Comparison of ENCODE assay signal across 10 cellular contexts in the genomic region with DNA sequence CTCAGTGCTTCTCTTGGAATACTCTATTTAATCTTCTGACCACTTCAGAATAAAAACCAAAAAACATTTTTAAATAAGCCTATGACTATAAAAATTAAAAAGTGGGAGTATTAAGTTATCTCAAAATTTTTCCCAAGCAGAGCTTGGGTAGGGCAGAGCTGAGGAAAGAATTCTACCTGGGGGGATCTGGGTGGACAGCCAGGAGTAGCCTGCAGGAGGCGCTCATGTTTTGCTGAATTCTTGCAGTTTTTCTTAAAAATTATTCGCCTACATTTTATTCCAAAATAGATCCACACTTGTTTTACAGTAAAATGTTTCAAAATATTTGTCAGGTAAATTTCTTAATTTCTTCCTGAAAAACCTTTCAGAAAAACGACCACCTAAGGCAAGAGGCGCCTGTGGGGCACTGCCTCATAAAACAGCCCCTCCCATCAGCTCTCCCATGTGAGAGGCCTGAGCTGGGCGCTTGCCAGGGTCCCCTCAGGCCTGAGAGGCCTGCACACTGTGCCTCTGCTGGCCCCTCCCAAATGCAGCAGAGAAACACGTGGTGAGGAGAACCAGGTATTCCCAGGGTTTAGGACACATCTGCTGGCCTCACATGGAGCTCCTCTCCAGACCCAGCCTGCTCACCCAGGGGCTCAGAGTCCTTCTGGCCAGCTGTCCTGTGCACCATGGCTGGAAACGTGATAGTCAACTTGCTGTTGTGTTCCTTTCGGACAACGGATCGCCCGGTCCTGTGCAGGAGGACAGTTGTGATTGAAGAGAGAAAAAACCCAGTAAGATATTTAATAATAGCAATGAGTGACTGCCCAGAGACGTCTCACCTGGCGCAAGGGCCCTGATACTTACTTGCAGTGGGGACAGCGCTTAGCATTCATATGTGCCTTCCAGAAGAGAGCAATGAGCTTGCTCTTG. TPM values are rescaled to one million over a fixed set of nuclear protein-coding genes. Genes with fewer than 3 reads are reported as not detected.
DNase-seq lines count a peak whose midpoint lies in the region; ATAC-seq and TF ChIP-seq lines count a peak whose summit lies in the region.
"Had no signal": no experiment of that assay in that cellular context is flagged by ENCODE, and none has a peak within 500 bp of the region (broad histone marks: within the 10 kb centered on the region; RNA-seq: fewer than 3 reads in every experiment).

No MANE protein-coding gene starts in this region.

- H3K36me3 Mint-ChIP-seq in neural crest cell (ENCODE audit: low read depth), result peaks cover 2% of the 10 kb centered on the region
- peaks cover 25% of the 10 kb centered on the region for H3K36me3 Mint-ChIP-seq in activated CD4-positive, alpha-beta T cell treated with anti-CD3 and anti-CD28 coated beads, Interleukin-2, amount 10 ng/mL, durations not matched to agents 7 days and 5 days (ENCODE audit: low read depth)

- H3K27me3 Mint-ChIP-seq in neural crest cell (ENCODE audit: low read depth), result no peaks in the 10 kb centered on the region
- H3K27me3 Mint-ChIP-seq in activated CD4-positive, alpha-beta T cell treated with anti-CD3 and anti-CD28 coated beads, Interleukin-2, amount 10 ng/mL, durations not matched to agents 7 days and 5 days, result no peaks in the 10 kb centered on the region
- H3K27me3 Mint-ChIP-seq: IgD-negative memory B cell had no signal

- peak; percentile 47 for TF ChIP-seq CTCF in cardiac fibroblast (IDR thresholded peaks at IDR 0.05; ENCODE audit: low read depth, low read length)
- TF ChIP-seq CTCF in neural crest cell (conservative IDR thresholded peaks at IDR 0.05), result peak; percentile 60

- CTCF ChIA-PET in HEK293T (lab: Yijun Ruan, JAX), result interaction anchor here (0.5 to 0.6 kb wide), 2 partner anchors 21 to 1340 kb away, joined by 3 read pairs; no protein-coding TSS in a partner anchor
- CTCF ChIA-PET in activated CD4-positive, alpha-beta T cell treated with anti-CD3 and anti-CD28 coated beads, Interleukin-2, amount 10 ng/mL, durations not matched to agents 7 days and 5 days (lab: Charles Lee), result interaction anchor here (0.7 to 4.3 kb wide), 10 partner anchors 9 to 261 kb away, joined by 3 to 24 read pairs (median 3); no protein-coding TSS in a partner anchor

- no peaks in the 10 kb centered on the region for H3K9me3 Mint-ChIP-seq in neural crest cell
- no peaks in the 10 kb centered on the region for H3K9me3 Mint-ChIP-seq in activated CD4-positive, alpha-beta T cell treated with anti-CD3 and anti-CD28 coated beads, Interleukin-2, amount 10 ng/mL, durations not matched to agents 7 days and 5 days
- H3K9me3 Mint-ChIP-seq: IgD-negative memory B cell had no signal

- no peak overlapping the region for H3K4me3 Mint-ChIP-seq in neural crest cell
- no peak overlapping the region for H3K4me3 Mint-ChIP-seq in activated CD4-positive, alpha-beta T cell treated with anti-CD3 and anti-CD28 coated beads, Interleukin-2, amount 10 ng/mL, durations not matched to agents 7 days and 5 days
- H3K4me3 Mint-ChIP-seq: IgD-negative memory B cell had no signal

- ATAC-seq in GM21717 (IDR thresholded peaks at IDR 0.05; ENCODE audit: unreplicated experiment), result no peak

- POLR2A ChIA-PET in HEK293T (lab: Yijun Ruan, JAX), result interaction anchor here (2.1 kb wide), 1 partner anchor 18 kb away, joined by 6 read pairs; the partner anchor contains the start of genes POLR1A and PTCD3
- POLR2A ChIA-PET in activated CD4-positive, alpha-beta T cell treated with anti-CD3 and anti-CD28 coated beads, Interleukin-2, amount 10 ng/mL, durations not matched to agents 7 days and 5 days (lab: Charles Lee), result no interaction called here

- DNase-seq in DMS53 (lab: John Stamatoyannopoulos, UW) (peak; percentile 22), DMS53 treated with DMSO at 0.1 percent for 48 hours (lab: John Stamatoyannopoulos, UW; ENCODE audit: unreplicated experiment) (no peak), HEK293T (ENCODE audit: extremely low spot score) (peak; percentile 29), cardiac fibroblast (ENCODE audit: low read depth in 2 of 2) (no peak), neural crest cell (ENCODE audit: low read depth, low spot score) (no peak), cerebellar cortex (ENCODE audit: low spot score) (no peak)
- no peak for DNase-seq in activated CD4-positive, alpha-beta T cell treated with anti-CD3 and anti-CD28 coated beads, Interleukin-2, amount 10 ng/mL, durations not matched to agents 7 days and 5 days

- H3K27ac Mint-ChIP-seq in neural crest cell (ENCODE audit: unreplicated experiment), result peak overlapping the region; percentile 27
- H3K27ac Mint-ChIP-seq in activated CD4-positive, alpha-beta T cell treated with anti-CD3 and anti-CD28 coated beads, Interleukin-2, amount 10 ng/mL, durations not matched to agents 7 days and 5 days, result no peak overlapping the region
- H3K27ac Mint-ChIP-seq: IgD-negative memory B cell had no signal

- H3K4me3 ChIP-seq in cardiac fibroblast (replicated peaks in 1 of 2; ENCODE audit: low read depth in 2 of 2, low read length in 2 of 2), result no peak overlapping the region
- H3K4me3 ChIP-seq: SJSA1 had no signal

- H3K4me1 Mint-ChIP-seq in neural crest cell, result no peaks in the 10 kb centered on the region
- H3K4me1 Mint-ChIP-seq in activated CD4-positive, alpha-beta T cell treated with anti-CD3 and anti-CD28 coated beads, Interleukin-2, amount 10 ng/mL, durations not matched to agents 7 days and 5 days, result no peaks in the 10 kb centered on the region
- H3K4me1 Mint-ChIP-seq: IgD-negative memory B cell had no signal

TF ChIP-seq in HEK293T, 16 proteins besides CTCF, POLR2A, EP300 and RAD21:
- TF ChIP-seq FOXK2 (IDR thresholded peaks at IDR 0.05) (no peak), TARDBP (IDR thresholded peaks at IDR 0.05) (no peak), L3MBTL2 (conservative IDR thresholded peaks at IDR 0.05) (no peak), ZNF384 (IDR thresholded peaks at IDR 0.05) (no peak), NFRKB (IDR thresholded peaks at IDR 0.05) (no peak), FOXM1 (IDR thresholded peaks at IDR 0.05; ENCODE audit: borderline replicate concordance) (no peak), LEF1 (IDR thresholded peaks at IDR 0.05; ENCODE audit: borderline replicate concordance) (no peak), HDGF (IDR thresholded peaks at IDR 0.05; ENCODE audit: borderline replicate concordance) (no peak), FOXA1 (IDR thresholded peaks at IDR 0.05) (no peak), ARNT (IDR thresholded peaks at IDR 0.05) (no peak), CTBP1 (IDR thresholded peaks at IDR 0.05; ENCODE audit: borderline replicate concordance) (no peak), SP1 (IDR thresholded peaks at IDR 0.05) (no peak), SUZ12 (IDR thresholded peaks at IDR 0.05) (no peak)

RNA-seq across cellular contexts. Expression of gene POLR1A, which starts 17.5 kb away (rescaled TPM):
- 67.8 and 69.8 TPM in 2 replicates for total RNA-seq in neural crest cell
- 10 to 100 TPM; 34.5 to 36.6 TPM for total RNA-seq in activated CD4-positive, alpha-beta T cell treated with anti-CD3 and anti-CD28 coated beads, Interleukin-2, amount 10 ng/mL, durations not matched to agents 7 days and 5 days

RNA-seq across cellular contexts. Expression of gene PTCD3, which starts 17.8 kb away (rescaled TPM):
- 147 and 150 TPM in 2 replicates for total RNA-seq in neural crest cell
- total RNA-seq in activated CD4-positive, alpha-beta T cell treated with anti-CD3 and anti-CD28 coated beads, Interleukin-2, amount 10 ng/mL, durations not matched to agents 7 days and 5 days, result 100 to 1,000 TPM; 141 to 162 TPM

Comparison
In these comparisons a context has a peak if more than half of its experiments do, and no peak if none do; other contexts are left out.
1. DNase-seq: peak in DMS53 (single experiment) and HEK293T (single experiment); none in DMS53 treated with DMSO at 0.1 percent for 48 hours (single experiment), cardiac fibroblast (0 of 2), neural crest cell (single experiment), activated CD4-positive, alpha-beta T cell treated with anti-CD3 and anti-CD28 coated beads, Interleukin-2, amount 10 ng/mL, durations not matched to agents 7 days and 5 days (single experiment) and cerebellar cortex (single experiment).